In genomic region chr6:31400467-31401289, GRCh38 we compare ENCODE assay signal across 8 cellular contexts. TPM values are rescaled to one million over a fixed set of nuclear protein-coding genes. Genes with fewer than 3 reads are reported as not detected.
DNase-seq lines count a peak whose midpoint lies in the region; ATAC-seq, FAIRE-seq and TF ChIP-seq lines count a peak whose summit lies in the region.

No MANE protein-coding gene starts in this region.

- peaks cover 64% of the 10 kb centered on the region for H3K4me1 Mint-ChIP-seq in chondrocyte (ENCODE audit: low read depth)

- FAIRE-seq in HepG2 (lab: Jason Lieb, UNC) = no peak

- H3K4me1 ChIP-seq in HepG2 (ENCODE audit: insufficient read depth, low read length) = peaks cover 54% of the 10 kb centered on the region

- peak overlapping the region; percentile 100 for H3K4me3 Mint-ChIP-seq in chondrocyte (ENCODE audit: unreplicated experiment)

- TF ChIP-seq EP300 in Ishikawa (IDR thresholded peaks at IDR 0.05; ENCODE audit: borderline replicate concordance) (no peak), HepG2 (IDR thresholded peaks at IDR 0.05; ENCODE audit: low read depth in 2 of 2, low read length in 2 of 2) (no peak), HepG2 (CRISPR knock-in tag; IDR thresholded peaks at IDR 0.05; ENCODE audit: borderline replicate concordance) (no peak)

- 0 out of 2 replicates have a peak, but pooled peaks cover 3% of the 10 kb centered on the region for H3K9me3 ChIP-seq in HepG2 (ENCODE audit: low read length)

- no peak for TF ChIP-seq CTCF in chondrocyte (IDR thresholded peaks at IDR 0.05)
- no peak for TF ChIP-seq CTCF in HepG2 (CRISPR knock-in tag; IDR thresholded peaks at IDR 0.05)

- no peaks in the 10 kb centered on the region for H3K27me3 Mint-ChIP-seq in chondrocyte (ENCODE audit: low read depth)

- H3K4me3 ChIP-seq in HepG2 (replicated peaks in 1 of 3; ENCODE audit: insufficient read depth in 1 of 3, low read depth in 2 of 3, low read length in 3 of 3) = peak overlapping the region; percentile 78 to 96 (median 96)

- no peaks in the 10 kb centered on the region for H3K36me3 Mint-ChIP-seq in chondrocyte (ENCODE audit: low read depth)

- in situ Hi-C loops in HepG2 (cut with HindIII; ENCODE audit: extremely low pct_ligation_motif_present, low pct_unique_long_range_greater_than_20kb) = loop anchor here (5.0 kb wide), 1 partner anchor 42 kb away; no protein-coding TSS in a partner anchor

- H3K27ac ChIP-seq in HepG2 (ENCODE audit: extremely low read length, insufficient read depth, low read length) = peak overlapping the region; percentile 87

- H4K20me1 ChIP-seq in HepG2 (ENCODE audit: insufficient read depth, low read length) = peaks cover 10% of the 10 kb centered on the region; the same call in 1 of the 2 replicates

- no peaks in the 10 kb centered on the region for H3K36me3 ChIP-seq in HepG2 (replicated peaks in 1 of 2; ENCODE audit: control insufficient read depth in 1 of 2, insufficient read depth in 2 of 2, low read length in 2 of 2)

- peak overlapping the region; percentile 91 for H3K27ac Mint-ChIP-seq in chondrocyte (ENCODE audit: unreplicated experiment)

- intact Hi-C loops in HepG2 (cut with micrococcal nuclease; ENCODE audit: unreplicated experiment) = no loop called here

- peaks cover 40% of the 10 kb centered on the region for H3K79me2 ChIP-seq in HepG2 (ENCODE audit: insufficient read depth, low read length)

- H3K27me3 ChIP-seq in HepG2 (ENCODE audit: control insufficient read depth in 1 of 2, insufficient read depth in 2 of 2, low read length in 2 of 2) = no peaks in the 10 kb centered on the region; a peak in 1 of 5 replicates

- no peaks in the 10 kb centered on the region for H3K9me3 Mint-ChIP-seq in chondrocyte (ENCODE audit: low read depth)

- no peak for TF ChIP-seq RAD21 in Ishikawa (IDR thresholded peaks at IDR 0.05; ENCODE audit: low read depth)
- TF ChIP-seq RAD21 in HepG2 (CRISPR knock-in tag; IDR thresholded peaks at IDR 0.05) = peak; percentile 27; the same call in 1 of the 2 replicates

- TSS peak; percentile 72 for BruUV-seq in HepG2 (replicated peaks; lab: Mats Ljungman, UMichigan)

- WGBS in HepG2 (ENCODE audit: low lambda C conversion rate) = 1% methylated on average over 30 of the region's 30 CpGs

- H3K4me2 ChIP-seq in HepG2 (ENCODE audit: low read depth, low read length) = peak overlapping the region; percentile 97

- H3K9ac ChIP-seq in HepG2 (ENCODE audit: insufficient read depth, low read depth, low read length) = peak overlapping the region; percentile 77

- CTCF ChIA-PET in HepG2 (lab: Yijun Ruan, JAX; ENCODE audit: low intra/inter-chr PET ratio, low total read pairs) = interaction anchor here (4.9 kb wide), 1 partner anchor 41 kb away, joined by 102 read pairs; no protein-coding TSS in a partner anchor

- no peak overlapping the region for H2AFZ ChIP-seq in HepG2 (ENCODE audit: low read length)

- TF ChIP-seq POLR2A in GM15510 (IDR thresholded peaks at IDR 0.05; ENCODE audit: borderline replicate concordance, extremely low read depth, insufficient read length) = peak; percentile 40
- TF ChIP-seq POLR2A in HepG2 (IDR thresholded peaks at IDR 0.05; ENCODE audit: insufficient read depth in 1 of 2, low read depth in 2 of 2, low read length in 2 of 2) = peak in 1 of 2 experiments; percentile 72; a peak in 3 of 4 replicates

- POLR2A ChIA-PET in HepG2 (lab: Yijun Ruan, JAX) = interaction anchor here (1.0 to 4.2 kb wide), 7 partner anchors 13 to 255 kb away, joined by 3 to 22 read pairs (median 5); partner anchors contain the start of gene APOM

- no peak for DNase-seq in chondrocyte (ENCODE audit: low spot score)
- DNase-seq in HepG2 (ENCODE audit: low spot score) = peak; percentile 65
- DNase-seq in stimulated activated CD4-positive, alpha-beta T cell treated with anti-CD3 and anti-CD28 coated beads, Interleukin-4, amount 100 ng/mL, for 4 hours = peak; percentile 64 to 74

- ATAC-seq in activated CD4-positive, CD25-positive, alpha-beta regulatory T cell treated with anti-CD3 and anti-CD28 coated beads, Interleukin-2, amount 50 U/mL, for 24 hours = peak; percentile 50 to 63
- ATAC-seq in HepG2 (peak; percentile 14), HG03432 (IDR thresholded peaks at IDR 0.05; ENCODE audit: unreplicated experiment) (no peak), GM21619 (IDR thresholded peaks at IDR 0.05; ENCODE audit: unreplicated experiment) (no peak)

TF ChIP-seq in Ishikawa, 13 proteins besides CTCF, POLR2A, EP300 and RAD21 (continues in another document):
- no peak for TF ChIP-seq ZBTB7A (IDR thresholded peaks at IDR 0.05; ENCODE audit: low read depth)

TF ChIP-seq in HepG2, 621 proteins besides CTCF, POLR2A, EP300 and RAD21 (continues in another document):
- TF ChIP-seq ZNF446 (CRISPR knock-in tag; IDR thresholded peaks at IDR 0.05) (peak; percentile 58; the same call in 1 of the 2 replicates), HNRNPLL (IDR thresholded peaks at IDR 0.05; ENCODE audit: low read depth, low read length, poor library complexity, severe bottlenecking) (peak; percentile 14), MAX (IDR thresholded peaks at IDR 0.05) (0 out of 2 replicates have a peak, but pooled peaks have one; percentile 3), ZSCAN29 (CRISPR knock-in tag; conservative IDR thresholded peaks at IDR 0.05) (no peak), FOXK2 (IDR thresholded peaks at IDR 0.05) (no peak), ATF2 (CRISPR knock-in tag; IDR thresholded peaks at IDR 0.05) (no peak; the same call in 1 of the 2 replicates)

RNA-seq across cellular contexts. Expression of gene MICA, which starts 2.7 kb away (rescaled TPM):
- 54.6 to 56.8 TPM (median 56.3 TPM) in 3 replicates for total RNA-seq in chondrocyte
- 20.5 and 38.1 TPM in 2 replicates for total RNA-seq in HepG2 (2016; rRNA removed; fragmentation: Illumina TruSeq; extraction: Trizol)
- total RNA-seq in HepG2 (2016; cell fraction: cytosol; rRNA removed; fragmentation: Illumina TruSeq; extraction: Trizol; ENCODE audit: low read depth) = 12.0 and 12.9 TPM in 2 replicates
- total RNA-seq in HepG2 (2016; cell fraction: insoluble cytoplasmic fraction; rRNA removed; fragmentation: Illumina TruSeq; extraction: Trizol) = 20.8 and 39.1 TPM in 2 replicates
- total RNA-seq in HepG2 (2016; cell fraction: membrane; rRNA removed; fragmentation: Illumina TruSeq; extraction: Trizol) = 19.5 and 19.6 TPM in 2 replicates
- total RNA-seq in HepG2 (2016; cell fraction: nucleus; rRNA removed; fragmentation: Illumina TruSeq; extraction: Trizol) = 32.4 and 40.0 TPM in 2 replicates
- polyA plus RNA-seq in HepG2 (2011; rRNA removed) = 21.6 and 29.3 TPM in 2 replicates
- 28.9 and 34.6 TPM in 2 replicates for polyA plus RNA-seq in HepG2 (2011; cell fraction: cytosol; rRNA removed)
- polyA plus RNA-seq in HepG2 (2011; cell fraction: nucleus; rRNA removed) = 28.9 and 39.2 TPM in 2 replicates
- 19.3 and 38.6 TPM in 2 replicates for polyA plus RNA-seq in HepG2 (2012)
- 9.5 TPM in 2 replicates for polyA plus RNA-seq in HepG2 (2016; cell fraction: cytosol; fragmentation: Illumina TruSeq; extraction: Trizol; ENCODE audit: low read depth)
- 17.8 and 18.4 TPM in 2 replicates for polyA plus RNA-seq in HepG2 (2016; cell fraction: insoluble cytoplasmic fraction; fragmentation: Illumina TruSeq; extraction: Trizol; ENCODE audit: low read depth)
- 13.7 and 14.7 TPM in 2 replicates for polyA plus RNA-seq in HepG2 (2016; cell fraction: membrane; fragmentation: Illumina TruSeq; extraction: Trizol; ENCODE audit: low read depth)
- polyA plus RNA-seq in HepG2 (2016; cell fraction: nucleus; fragmentation: Illumina TruSeq; extraction: Trizol; ENCODE audit: insufficient read depth, low read depth) = 58.2 and 58.4 TPM in 2 replicates
- 22.9 and 58.3 TPM in 2 replicates for polyA minus RNA-seq in HepG2 (2011; rRNA and poly(A)+ RNA removed; ENCODE audit: low replicate concordance)
- 11.5 and 17.3 TPM in 2 replicates for polyA minus RNA-seq in HepG2 (2011; cell fraction: cytosol; rRNA and poly(A)+ RNA removed)
- 10.6 and 18.5 TPM in 2 replicates for polyA minus RNA-seq in HepG2 (2011; cell fraction: nucleus; rRNA and poly(A)+ RNA removed)

RNA-seq across cellular contexts. Expression of gene HLA-B, which starts 43.7 kb away (rescaled TPM):
- total RNA-seq in chondrocyte = 149 to 216 TPM (median 206 TPM) in 3 replicates
- total RNA-seq in HepG2 (2016; rRNA removed; fragmentation: Illumina TruSeq; extraction: Trizol) = 15.5 and 35.3 TPM in 2 replicates
- total RNA-seq in HepG2 (2016; cell fraction: cytosol; rRNA removed; fragmentation: Illumina TruSeq; extraction: Trizol; ENCODE audit: low read depth) = 4.5 and 5.9 TPM in 2 replicates
- total RNA-seq in HepG2 (2016; cell fraction: insoluble cytoplasmic fraction; rRNA removed; fragmentation: Illumina TruSeq; extraction: Trizol) = 21.5 and 54.7 TPM in 2 replicates
- total RNA-seq in HepG2 (2016; cell fraction: membrane; rRNA removed; fragmentation: Illumina TruSeq; extraction: Trizol) = 7.5 and 8.0 TPM in 2 replicates
- 40.3 and 68.5 TPM in 2 replicates for total RNA-seq in HepG2 (2016; cell fraction: nucleus; rRNA removed; fragmentation: Illumina TruSeq; extraction: Trizol)
- polyA plus RNA-seq in HepG2 (2011; rRNA removed) = 88.9 and 228 TPM in 2 replicates
- 88.0 and 248 TPM in 2 replicates for polyA plus RNA-seq in HepG2 (2011; cell fraction: cytosol; rRNA removed)
- polyA plus RNA-seq in HepG2 (2011; cell fraction: nucleus; rRNA removed) = 72.3 and 226 TPM in 2 replicates
- 132 and 223 TPM in 2 replicates for polyA plus RNA-seq in HepG2 (2012)
- 8.8 and 12.2 TPM in 2 replicates for polyA plus RNA-seq in HepG2 (2016; cell fraction: cytosol; fragmentation: Illumina TruSeq; extraction: Trizol; ENCODE audit: low read depth)
- 21.0 and 27.1 TPM in 2 replicates for polyA plus RNA-seq in HepG2 (2016; cell fraction: insoluble cytoplasmic fraction; fragmentation: Illumina TruSeq; extraction: Trizol; ENCODE audit: low read depth)
- 7.9 and 9.2 TPM in 2 replicates for polyA plus RNA-seq in HepG2 (2016; cell fraction: membrane; fragmentation: Illumina TruSeq; extraction: Trizol; ENCODE audit: low read depth)
- 79.7 and 85.9 TPM in 2 replicates for polyA plus RNA-seq in HepG2 (2016; cell fraction: nucleus; fragmentation: Illumina TruSeq; extraction: Trizol; ENCODE audit: insufficient read depth, low read depth)
- 49.6 and 219 TPM in 2 replicates for polyA minus RNA-seq in HepG2 (2011; rRNA and poly(A)+ RNA removed; ENCODE audit: low replicate concordance)
- polyA minus RNA-seq in HepG2 (2011; cell fraction: cytosol; rRNA and poly(A)+ RNA removed) = 19.6 and 37.6 TPM in 2 replicates
- 4.6 and 44.0 TPM in 2 replicates for polyA minus RNA-seq in HepG2 (2011; cell fraction: nucleus; rRNA and poly(A)+ RNA removed)

Comparison
In these comparisons a context has a peak if more than half of its experiments do, and no peak if none do; other contexts are left out.
1. ATAC-seq: peak in activated CD4-positive, CD25-positive, alpha-beta regulatory T cell treated with anti-CD3 and anti-CD28 coated beads, Interleukin-2, amount 50 U/mL, for 24 hours (2 of 2) and HepG2 (single experiment); none in HG03432 (single experiment) and GM21619 (single experiment).